ENCODE assay signal across 1 cellular context in the genomic region with DNA sequence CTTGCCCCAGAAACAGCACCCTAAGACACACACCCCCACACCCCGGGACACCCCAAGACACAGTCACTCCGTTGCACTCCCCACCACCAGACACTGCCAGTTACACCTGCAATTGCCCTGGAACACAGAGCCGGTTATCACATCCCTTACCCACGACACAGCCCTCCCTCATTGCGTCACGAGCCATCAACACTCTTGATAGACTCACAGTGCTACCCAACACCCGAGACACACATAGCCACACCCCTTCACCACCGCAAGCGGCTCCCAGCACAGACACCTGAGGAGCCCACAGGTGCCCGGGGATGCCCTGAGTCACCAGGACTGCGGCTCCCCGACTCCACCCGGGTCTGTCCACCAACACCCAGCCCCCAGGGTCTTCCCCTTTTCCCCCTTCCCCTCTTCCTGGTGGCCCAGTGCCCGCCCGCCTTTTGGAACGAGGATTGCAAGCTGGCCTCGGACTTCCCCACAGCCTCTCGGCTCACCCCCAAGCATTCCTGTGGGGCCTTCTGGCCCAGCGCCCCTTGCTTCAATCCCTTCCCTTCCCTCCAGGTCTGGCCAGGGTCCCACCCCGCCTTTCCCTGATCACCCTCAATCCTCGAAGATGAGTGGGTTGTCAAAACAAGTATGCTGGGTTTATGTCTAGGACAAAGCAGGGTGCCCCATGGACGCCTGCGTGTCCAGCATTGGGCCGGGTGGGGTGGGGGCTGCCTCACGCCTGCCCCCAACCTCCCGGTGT.
TF ChIP-seq lines count a peak whose summit lies in the region.

No MANE protein-coding gene starts in this region.

TF ChIP-seq in K562, 482 proteins besides CTCF, POLR2A, EP300 and RAD21 (continued from another document):
- TF ChIP-seq, protein P1, sequence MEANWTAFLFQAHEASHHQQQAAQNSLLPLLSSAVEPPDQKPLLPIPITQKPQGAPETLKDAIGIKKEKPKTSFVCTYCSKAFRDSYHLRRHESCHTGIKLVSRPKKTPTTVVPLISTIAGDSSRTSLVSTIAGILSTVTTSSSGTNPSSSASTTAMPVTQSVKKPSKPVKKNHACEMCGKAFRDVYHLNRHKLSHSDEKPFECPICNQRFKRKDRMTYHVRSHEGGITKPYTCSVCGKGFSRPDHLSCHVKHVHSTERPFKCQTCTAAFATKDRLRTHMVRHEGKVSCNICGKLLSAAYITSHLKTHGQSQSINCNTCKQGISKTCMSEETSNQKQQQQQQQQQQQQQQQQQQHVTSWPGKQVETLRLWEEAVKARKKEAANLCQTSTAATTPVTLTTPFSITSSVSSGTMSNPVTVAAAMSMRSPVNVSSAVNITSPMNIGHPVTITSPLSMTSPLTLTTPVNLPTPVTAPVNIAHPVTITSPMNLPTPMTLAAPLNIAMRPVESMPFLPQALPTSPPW (CRISPR knock-in tag; IDR thresholded peaks at IDR 0.05): peak; percentile 44; the same call in 1 of the 2 replicates
- TF ChIP-seq, protein P2, sequence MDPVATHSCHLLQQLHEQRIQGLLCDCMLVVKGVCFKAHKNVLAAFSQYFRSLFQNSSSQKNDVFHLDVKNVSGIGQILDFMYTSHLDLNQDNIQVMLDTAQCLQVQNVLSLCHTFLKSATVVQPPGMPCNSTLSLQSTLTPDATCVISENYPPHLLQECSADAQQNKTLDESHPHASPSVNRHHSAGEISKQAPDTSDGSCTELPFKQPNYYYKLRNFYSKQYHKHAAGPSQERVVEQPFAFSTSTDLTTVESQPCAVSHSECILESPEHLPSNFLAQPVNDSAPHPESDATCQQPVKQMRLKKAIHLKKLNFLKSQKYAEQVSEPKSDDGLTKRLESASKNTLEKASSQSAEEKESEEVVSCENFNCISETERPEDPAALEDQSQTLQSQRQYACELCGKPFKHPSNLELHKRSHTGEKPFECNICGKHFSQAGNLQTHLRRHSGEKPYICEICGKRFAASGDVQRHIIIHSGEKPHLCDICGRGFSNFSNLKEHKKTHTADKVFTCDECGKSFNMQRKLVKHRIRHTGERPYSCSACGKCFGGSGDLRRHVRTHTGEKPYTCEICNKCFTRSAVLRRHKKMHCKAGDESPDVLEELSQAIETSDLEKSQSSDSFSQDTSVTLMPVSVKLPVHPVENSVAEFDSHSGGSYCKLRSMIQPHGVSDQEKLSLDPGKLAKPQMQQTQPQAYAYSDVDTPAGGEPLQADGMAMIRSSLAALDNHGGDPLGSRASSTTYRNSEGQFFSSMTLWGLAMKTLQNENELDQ (CRISPR knock-in tag; IDR thresholded peaks at IDR 0.05; ENCODE audit: borderline replicate concordance): no peak
- TF ChIP-seq, protein P3, sequence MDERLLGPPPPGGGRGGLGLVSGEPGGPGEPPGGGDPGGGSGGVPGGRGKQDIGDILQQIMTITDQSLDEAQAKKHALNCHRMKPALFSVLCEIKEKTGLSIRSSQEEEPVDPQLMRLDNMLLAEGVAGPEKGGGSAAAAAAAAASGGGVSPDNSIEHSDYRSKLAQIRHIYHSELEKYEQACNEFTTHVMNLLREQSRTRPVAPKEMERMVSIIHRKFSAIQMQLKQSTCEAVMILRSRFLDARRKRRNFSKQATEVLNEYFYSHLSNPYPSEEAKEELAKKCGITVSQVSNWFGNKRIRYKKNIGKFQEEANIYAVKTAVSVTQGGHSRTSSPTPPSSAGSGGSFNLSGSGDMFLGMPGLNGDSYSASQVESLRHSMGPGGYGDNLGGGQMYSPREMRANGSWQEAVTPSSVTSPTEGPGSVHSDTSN (CRISPR knock-in tag; IDR thresholded peaks at IDR 0.05; ENCODE audit: low read depth): no peak
- TF ChIP-seq, protein P3 (tag; conservative IDR thresholded peaks at IDR 0.05; ENCODE audit: low read depth): peak; percentile 34; the same call in 1 of the 2 replicates
- no peak for TF ChIP-seq IRF9 (tag; IDR thresholded peaks at IDR 0.05)
- 0 out of 2 replicates have a peak, but pooled peaks have one; percentile 18 for TF ChIP-seq ATF7 (IDR thresholded peaks at IDR 0.05)
- no peak for TF ChIP-seq SNAPC5 (CRISPR knock-in tag; IDR thresholded peaks at IDR 0.05)
- TF ChIP-seq ZNF311 (CRISPR knock-in tag; IDR thresholded peaks at IDR 0.05): no peak
- no peak for TF ChIP-seq MECOM (CRISPR knock-in tag; IDR thresholded peaks at IDR 0.05)
- TF ChIP-seq, protein P4, sequence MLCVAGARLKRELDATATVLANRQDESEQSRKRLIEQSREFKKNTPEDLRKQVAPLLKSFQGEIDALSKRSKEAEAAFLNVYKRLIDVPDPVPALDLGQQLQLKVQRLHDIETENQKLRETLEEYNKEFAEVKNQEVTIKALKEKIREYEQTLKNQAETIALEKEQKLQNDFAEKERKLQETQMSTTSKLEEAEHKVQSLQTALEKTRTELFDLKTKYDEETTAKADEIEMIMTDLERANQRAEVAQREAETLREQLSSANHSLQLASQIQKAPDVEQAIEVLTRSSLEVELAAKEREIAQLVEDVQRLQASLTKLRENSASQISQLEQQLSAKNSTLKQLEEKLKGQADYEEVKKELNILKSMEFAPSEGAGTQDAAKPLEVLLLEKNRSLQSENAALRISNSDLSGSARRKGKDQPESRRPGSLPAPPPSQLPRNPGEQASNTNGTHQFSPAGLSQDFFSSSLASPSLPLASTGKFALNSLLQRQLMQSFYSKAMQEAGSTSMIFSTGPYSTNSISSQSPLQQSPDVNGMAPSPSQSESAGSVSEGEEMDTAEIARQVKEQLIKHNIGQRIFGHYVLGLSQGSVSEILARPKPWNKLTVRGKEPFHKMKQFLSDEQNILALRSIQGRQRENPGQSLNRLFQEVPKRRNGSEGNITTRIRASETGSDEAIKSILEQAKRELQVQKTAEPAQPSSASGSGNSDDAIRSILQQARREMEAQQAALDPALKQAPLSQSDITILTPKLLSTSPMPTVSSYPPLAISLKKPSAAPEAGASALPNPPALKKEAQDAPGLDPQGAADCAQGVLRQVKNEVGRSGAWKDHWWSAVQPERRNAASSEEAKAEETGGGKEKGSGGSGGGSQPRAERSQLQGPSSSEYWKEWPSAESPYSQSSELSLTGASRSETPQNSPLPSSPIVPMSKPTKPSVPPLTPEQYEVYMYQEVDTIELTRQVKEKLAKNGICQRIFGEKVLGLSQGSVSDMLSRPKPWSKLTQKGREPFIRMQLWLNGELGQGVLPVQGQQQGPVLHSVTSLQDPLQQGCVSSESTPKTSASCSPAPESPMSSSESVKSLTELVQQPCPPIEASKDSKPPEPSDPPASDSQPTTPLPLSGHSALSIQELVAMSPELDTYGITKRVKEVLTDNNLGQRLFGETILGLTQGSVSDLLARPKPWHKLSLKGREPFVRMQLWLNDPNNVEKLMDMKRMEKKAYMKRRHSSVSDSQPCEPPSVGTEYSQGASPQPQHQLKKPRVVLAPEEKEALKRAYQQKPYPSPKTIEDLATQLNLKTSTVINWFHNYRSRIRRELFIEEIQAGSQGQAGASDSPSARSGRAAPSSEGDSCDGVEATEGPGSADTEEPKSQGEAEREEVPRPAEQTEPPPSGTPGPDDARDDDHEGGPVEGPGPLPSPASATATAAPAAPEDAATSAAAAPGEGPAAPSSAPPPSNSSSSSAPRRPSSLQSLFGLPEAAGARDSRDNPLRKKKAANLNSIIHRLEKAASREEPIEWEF (CRISPR knock-in tag; IDR thresholded peaks at IDR 0.05): no peak
- no peak for TF ChIP-seq CBFB (CRISPR knock-in tag; IDR thresholded peaks at IDR 0.05)
- TF ChIP-seq ZNF586 (CRISPR knock-in tag; conservative IDR thresholded peaks at IDR 0.05): no peak
- peak; percentile 77 for TF ChIP-seq CREB1 (IDR thresholded peaks at IDR 0.05)
- peak; percentile 52 for TF ChIP-seq CREB1 (CRISPR knock-in tag; IDR thresholded peaks at IDR 0.05)
- TF ChIP-seq, protein P5, sequence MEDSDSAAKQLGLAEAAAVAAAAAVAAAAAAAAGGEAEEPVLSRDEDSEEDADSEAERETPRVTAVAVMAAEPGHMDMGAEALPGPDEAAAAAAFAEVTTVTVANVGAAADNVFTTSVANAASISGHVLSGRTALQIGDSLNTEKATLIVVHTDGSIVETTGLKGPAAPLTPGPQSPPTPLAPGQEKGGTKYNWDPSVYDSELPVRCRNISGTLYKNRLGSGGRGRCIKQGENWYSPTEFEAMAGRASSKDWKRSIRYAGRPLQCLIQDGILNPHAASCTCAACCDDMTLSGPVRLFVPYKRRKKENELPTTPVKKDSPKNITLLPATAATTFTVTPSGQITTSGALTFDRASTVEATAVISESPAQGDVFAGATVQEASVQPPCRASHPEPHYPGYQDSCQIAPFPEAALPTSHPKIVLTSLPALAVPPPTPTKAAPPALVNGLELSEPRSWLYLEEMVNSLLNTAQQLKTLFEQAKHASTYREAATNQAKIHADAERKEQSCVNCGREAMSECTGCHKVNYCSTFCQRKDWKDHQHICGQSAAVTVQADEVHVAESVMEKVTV (CRISPR knock-in tag; IDR thresholded peaks at IDR 0.05): no peak
- TF ChIP-seq NR3C1 (CRISPR knock-in tag; IDR thresholded peaks at IDR 0.05): no peak
- TF ChIP-seq FUS (optimal IDR thresholded peaks at IDR 0.05; ENCODE audit: low read depth, low read length): no peak
- TF ChIP-seq SREBF1 (IDR thresholded peaks at IDR 0.05; ENCODE audit: borderline replicate concordance, low read depth, low read length): no peak
